In the genomic region with DNA sequence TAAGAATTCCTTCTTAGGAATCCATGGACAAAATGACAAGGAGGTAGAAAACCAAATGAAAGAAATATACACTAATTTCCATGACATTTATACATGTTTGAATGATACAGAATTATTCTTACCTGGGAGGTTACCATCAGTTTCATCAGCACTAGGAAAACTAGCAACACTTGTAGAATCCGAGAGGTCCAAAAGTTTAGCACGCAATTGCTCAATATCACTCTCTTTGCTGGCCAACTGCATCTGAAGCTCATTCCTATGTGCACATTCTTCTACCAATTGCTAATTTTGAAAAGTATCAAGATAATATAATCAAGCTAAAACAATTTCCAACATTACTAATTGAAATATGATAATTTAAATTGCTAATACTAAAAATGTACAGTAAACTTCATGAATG, we compare ENCODE assay signal across 23 cellular contexts.
"Had no signal": no experiment of that assay in that cellular context is flagged by ENCODE, and none has a peak within 500 bp of the region (broad histone marks: within the 10 kb centered on the region; RNA-seq: fewer than 3 reads in every experiment).

No MANE protein-coding gene starts in this region.

- H3K27me3 ChIP-seq: hepatocyte, ovary, right atrium auricular region, right lobe of liver, tibial nerve, uterus had no signal

- H3K27ac Mint-ChIP-seq: progenitor cell of endocrine pancreas; stimulated activated memory B cell treated with anti-CD40 and anti-IgM and Interleukin-4, amounts not matched to agents 10 μg/mL and 1 μg/mL and 100 μg/mL, for 72 hours; type B pancreatic cell had no signal

- H3K4me1 Mint-ChIP-seq: stimulated activated memory B cell treated with anti-CD40 and anti-IgM and Interleukin-4, amounts not matched to agents 10 μg/mL and 1 μg/mL and 100 μg/mL, for 72 hours; stimulated activated naive CD8-positive, alpha-beta T cell treated with anti-CD3 and anti-CD28 coated beads, Interleukin-15, amount 100 ng/mL, for 72 hours had no signal

- H3K27me3 Mint-ChIP-seq: naive thymus-derived CD8-positive, alpha-beta T cell; progenitor cell of endocrine pancreas; stimulated activated memory B cell treated with anti-CD40 and anti-IgM and Interleukin-4, amounts not matched to agents 10 μg/mL and 1 μg/mL and 100 μg/mL, for 72 hours; stimulated activated naive CD8-positive, alpha-beta T cell treated with anti-CD3 and anti-CD28 coated beads, Interleukin-15, amount 100 ng/mL, for 72 hours; type B pancreatic cell had no signal

- DNase-seq: islet precursor cell; left ventricle myocardium superior; lower lobe of right lung; mammary epithelial cell; mesenchymal stem cell; naive thymus-derived CD8-positive, alpha-beta T cell; ovary; right lobe of liver; stimulated activated CD4-positive, alpha-beta T cell treated with anti-CD3 and anti-CD28 coated beads, Interleukin-1b, Interleukin-23, amount 100 ng/mL, for 48 hours; stimulated activated CD4-positive, alpha-beta T cell treated with anti-CD3 and anti-CD28 coated beads, Interleukin-2, amount 100 ng/mL, for 48 hours; stimulated activated CD4-positive, alpha-beta T cell treated with anti-CD3 and anti-CD28 coated beads, Interleukin-4, amount 100 ng/mL, for 4 hours; stimulated activated CD8-positive, alpha-beta memory T cell treated with anti-CD3 and anti-CD28 coated beads, Interleukin-4, amount 100 ng/mL, for 48 hours; stimulated activated naive CD4-positive, alpha-beta T cell treated with Interleukin-2 at 50 U/mL for 16 hours; stimulated activated naive CD8-positive, alpha-beta T cell treated with anti-CD3 and anti-CD28 coated beads, Interleukin-15, amount 100 ng/mL, for 72 hours; substantia nigra; uterus had no signal

- H3K9me3 Mint-ChIP-seq: naive thymus-derived CD8-positive, alpha-beta T cell; stimulated activated memory B cell treated with anti-CD40 and anti-IgM and Interleukin-4, amounts not matched to agents 10 μg/mL and 1 μg/mL and 100 μg/mL, for 72 hours; stimulated activated naive CD8-positive, alpha-beta T cell treated with anti-CD3 and anti-CD28 coated beads, Interleukin-15, amount 100 ng/mL, for 72 hours had no signal

- H3K4me1 ChIP-seq: lower lobe of right lung, right atrium auricular region, right lobe of liver, tibial nerve, uterus had no signal

- H3K4me3 ChIP-seq: hepatocyte, lower lobe of right lung, ovary, right atrium auricular region, right lobe of liver, smooth muscle cell, tibial nerve, uterus had no signal

- ATAC-seq: left ventricle myocardium superior; lower lobe of right lung; naive thymus-derived CD8-positive, alpha-beta T cell; stimulated activated memory B cell treated with anti-CD40 and anti-IgM and Interleukin-4, amounts not matched to agents 10 μg/mL and 1 μg/mL and 100 μg/mL, for 72 hours; stimulated activated naive CD8-positive, alpha-beta T cell treated with anti-CD3 and anti-CD28 coated beads, Interleukin-15, amount 100 ng/mL, for 72 hours had no signal

- H3K36me3 ChIP-seq: ovary, uterus had no signal

- H3K9me3 ChIP-seq: lower lobe of right lung, ovary, right atrium auricular region, right lobe of liver, tibial nerve, uterus had no signal

- H3K4me3 Mint-ChIP-seq: naive thymus-derived CD8-positive, alpha-beta T cell; stimulated activated memory B cell treated with anti-CD40 and anti-IgM and Interleukin-4, amounts not matched to agents 10 μg/mL and 1 μg/mL and 100 μg/mL, for 72 hours; stimulated activated naive CD8-positive, alpha-beta T cell treated with anti-CD3 and anti-CD28 coated beads, Interleukin-15, amount 100 ng/mL, for 72 hours; type B pancreatic cell had no signal
